Comparison of ENCODE assay signal across 8 cellular contexts in genomic region chr7:106285801-106286492, GRCh38. TPM values are rescaled to one million over a fixed set of nuclear protein-coding genes. Genes with fewer than 3 reads are reported as not detected.
DNase-seq lines count a peak whose midpoint lies in the region; ATAC-seq and TF ChIP-seq lines count a peak whose summit lies in the region.

No MANE protein-coding gene starts in this region.

- H3K4me3 ChIP-seq in GM08714 (ENCODE audit: low read length) = peak overlapping the region; percentile 84
- H3K4me3 ChIP-seq in GM23338 = peak overlapping the region; percentile 79
- peak overlapping the region; percentile 89 for H3K4me3 ChIP-seq in coronary artery
- peak overlapping the region; percentile 42 to 65 for H3K4me3 ChIP-seq in aorta (ENCODE audit: low read length in 2 of 2)

- POLR2A ChIA-PET in naive thymus-derived CD8-positive, alpha-beta T cell (lab: Charles Lee) = interaction anchor here (1.0 to 2.4 kb wide), 4 partner anchors 173 to 1605 kb away, joined by 4 to 22 read pairs (median 12); partner anchors contain the start of genes DLD, HBP1, KMT2E and SYPL1

- H3K4me3 Mint-ChIP-seq in GM23338 = peak overlapping the region; percentile 90
- peak overlapping the region; percentile 89 to 98 (median 94) for H3K4me3 Mint-ChIP-seq in naive thymus-derived CD8-positive, alpha-beta T cell

- no peaks in the 10 kb centered on the region for H3K36me3 ChIP-seq in GM23338 (ENCODE audit: insufficient read depth)
- no peaks in the 10 kb centered on the region for H3K36me3 ChIP-seq in aorta (ENCODE audit: control insufficient read depth in 1 of 2, insufficient read depth in 2 of 2, low read length in 1 of 2)

- H4K20me1 ChIP-seq in GM23338 (replicated peaks; ENCODE audit: insufficient read depth) = peaks cover 23% of the 10 kb centered on the region

- H3K27ac Mint-ChIP-seq in GM23338 = peak overlapping the region; percentile 97
- H3K27ac Mint-ChIP-seq in naive thymus-derived CD8-positive, alpha-beta T cell = peak overlapping the region; percentile 76 to 99 (median 98)

- no peaks in the 10 kb centered on the region for H3K9me2 ChIP-seq in GM23338 (ENCODE audit: insufficient read depth)

- intact Hi-C loops in aorta (cut with DNase I) = loop anchor here (2.0 to 10.0 kb wide), 5 partner anchors 41 to 231 kb away; no protein-coding TSS in a partner anchor

- TF ChIP-seq CTCF in GM23338 (conservative IDR thresholded peaks at IDR 0.05; ENCODE audit: low read depth in 2 of 2) (no peak), coronary artery (IDR thresholded peaks at IDR 0.05) (no peak)

- peak overlapping the region; percentile 94 for H2AFZ ChIP-seq in GM23338

- H3F3A ChIP-seq in GM23338 (replicated peaks; ENCODE audit: low read depth) = peaks cover 4% of the 10 kb centered on the region

- no peaks in the 10 kb centered on the region for H3K9me3 Mint-ChIP-seq in GM23338
- no peaks in the 10 kb centered on the region for H3K9me3 Mint-ChIP-seq in naive thymus-derived CD8-positive, alpha-beta T cell

- no peaks in the 10 kb centered on the region for H3K36me3 Mint-ChIP-seq in GM23338 (ENCODE audit: low read depth)
- no peaks in the 10 kb centered on the region for H3K36me3 Mint-ChIP-seq in naive thymus-derived CD8-positive, alpha-beta T cell

- WGBS in aorta, 2 donors = 23 to 25% methylated on average over 16 of the region's 16 CpGs

- peaks cover 17% of the 10 kb centered on the region for H3K4me1 ChIP-seq in GM23338 (ENCODE audit: insufficient read depth)
- no peaks in the 10 kb centered on the region for H3K4me1 ChIP-seq in aorta (ENCODE audit: control insufficient read depth in 1 of 2, insufficient read depth in 2 of 2, low read length in 2 of 2)

- peak overlapping the region; percentile 78 for H3K4me2 ChIP-seq in GM23338

- peaks cover 18% of the 10 kb centered on the region for H3K4me1 Mint-ChIP-seq in GM23338
- peaks cover 8 to 39% (median 25%) of the 10 kb centered on the region in 4 donors for H3K4me1 Mint-ChIP-seq in naive thymus-derived CD8-positive, alpha-beta T cell

- DNase-seq in GM23338 (ENCODE audit: low spot score) (no peak), RPMI7951 (ENCODE audit: low read depth) (peak; percentile 44), coronary artery (ENCODE audit: low spot score) (no peak), aorta (no peak), Ammon's horn (ENCODE audit: low spot score) (no peak)
- DNase-seq in naive thymus-derived CD8-positive, alpha-beta T cell = peak in 1 of 10 donors; percentile 4

- no peaks in the 10 kb centered on the region for H3K27me3 ChIP-seq in GM23338 (ENCODE audit: insufficient read depth)
- H3K27me3 ChIP-seq in aorta (ENCODE audit: control insufficient read depth in 1 of 2, insufficient read depth in 2 of 2, low read length in 1 of 2) = no peaks in the 10 kb centered on the region

- no peaks in the 10 kb centered on the region for H3K9me3 ChIP-seq in aorta (ENCODE audit: control insufficient read depth, low read length)

- ATAC-seq in GM23338 (no peak), aorta (ENCODE audit: low FRiP score) (no peak), HG03571 (IDR thresholded peaks at IDR 0.05; ENCODE audit: unreplicated experiment) (no peak)
- no peak for ATAC-seq in naive thymus-derived CD8-positive, alpha-beta T cell

- H3K27ac ChIP-seq in GM23338 (ENCODE audit: low read depth) = peak overlapping the region; percentile 100
- peak overlapping the region; percentile 98 to 99 for H3K27ac ChIP-seq in coronary artery
- peak overlapping the region; percentile 3 to 77 for H3K27ac ChIP-seq in aorta (ENCODE audit: low read depth in 1 of 2, low read length in 2 of 2)

- peaks cover 8% of the 10 kb centered on the region for H3K27me3 Mint-ChIP-seq in GM23338 (ENCODE audit: insufficient read depth, low read depth, poor library complexity)
- H3K27me3 Mint-ChIP-seq in naive thymus-derived CD8-positive, alpha-beta T cell = peaks cover 0 to 1% (median 0%) of the 10 kb centered on the region in 5 donors

- H3K79me2 ChIP-seq in GM23338 (replicated peaks; ENCODE audit: insufficient read depth) = peaks cover 31% of the 10 kb centered on the region

TF ChIP-seq in GM23338, 12 proteins besides CTCF, POLR2A, EP300 and RAD21:
- TF ChIP-seq EZH2phosphoT487 (IDR thresholded peaks at IDR 0.05; ENCODE audit: unreplicated experiment) (no peak), ZNF331 (CRISPR knock-in tag; IDR thresholded peaks at IDR 0.05; ENCODE audit: low read depth) (no peak), NANOG (IDR thresholded peaks at IDR 0.05; ENCODE audit: borderline replicate concordance) (no peak), STAT1 (IDR thresholded peaks at IDR 0.05; ENCODE audit: unreplicated experiment) (no peak)

RNA-seq across cellular contexts. Expression of gene NAMPT, which starts 1.2 kb away (rescaled TPM):
- total RNA-seq in GM23338 (2014; rRNA removed; shearing (Covaris generic)) = 73.9 and 98.1 TPM in 2 replicates
- 34.3 and 37.9 TPM in 2 replicates for polyA plus RNA-seq in GM23338 (2016; fragmentation: Nextera tagmentation; extraction: Ambion mirVana)
- 231 and 289 TPM in 2 replicates for total RNA-seq in RPMI7951 (2014; rRNA removed; shearing (Covaris generic))
- 10 to 100 TPM; 28.4 to 29.5 TPM for total RNA-seq in naive thymus-derived CD8-positive, alpha-beta T cell
- 10 to 100 TPM; 14.4 to 15.4 (median 15.3) TPM for polyA plus RNA-seq in naive thymus-derived CD8-positive, alpha-beta T cell
- total RNA-seq in aorta = 100 to 1,000 TPM; 237 to 534 TPM
- 10 to 100 TPM; 36.2 to 46.7 TPM for polyA plus RNA-seq in aorta

Comparison
In these comparisons a context has a peak if more than half of its experiments do, and no peak if none do; other contexts are left out.
1. H3K27ac ChIP-seq: peak in every context shown above with its lines; median percentile 100 in GM23338; 98 in coronary artery; 40 in aorta.